In genomic region chr7:98647326-98647725, GRCh38 we compare ENCODE assay signal across 1 cellular context.
TF ChIP-seq lines count a peak whose summit lies in the region.

No MANE protein-coding gene starts in this region.

TF ChIP-seq in H1, 55 proteins besides CTCF, POLR2A, EP300 and RAD21 (continued from another document):
- TF ChIP-seq CHD7 (IDR thresholded peaks at IDR 0.05; ENCODE audit: insufficient replicate concordance, low read length) = no peak
- TF ChIP-seq GTF2F1 (IDR thresholded peaks at IDR 0.05; ENCODE audit: borderline replicate concordance, low read depth, low read length) = no peak
